Comparison of ENCODE assay signal across 9 cellular contexts in genomic region chr11:66607126-66607834, GRCh38. TPM values are rescaled to one million over a fixed set of nuclear protein-coding genes. Genes with fewer than 3 reads are reported as not detected.
DNase-seq lines count a peak whose midpoint lies in the region; TF ChIP-seq lines count a peak whose summit lies in the region.
"Had no signal": no experiment of that assay in that cellular context is flagged by ENCODE, and none has a peak within 500 bp of the region (broad histone marks: within the 10 kb centered on the region; RNA-seq: fewer than 3 reads in every experiment).

No MANE protein-coding gene starts in this region.

- no peak for TF ChIP-seq CTCF in brain microvascular endothelial cell (IDR thresholded peaks at IDR 0.05; ENCODE audit: low read depth, low read length, missing control alignments)

- in situ Hi-C loops in brain microvascular endothelial cell (cut with HindIII; ENCODE audit: low pct_ligation_motif_present, low sequenced_read_pairs): no loop called here

- peak; percentile 58 for DNase-seq in HT-29 (ENCODE audit: low spot score)
- peak; percentile 46 for DNase-seq in brain microvascular endothelial cell
- DNase-seq in superior temporal gyrus (ENCODE audit: extremely low spot score): peak; percentile 17
- DNase-seq in 8988T: no peak
- no peak for DNase-seq in retina
- no peak for DNase-seq in DMS153 (lab: John Stamatoyannopoulos, UW)
- DNase-seq in central memory CD4-positive, alpha-beta T cell: no peak
- DNase-seq: upper lobe of right lung had no signal

- peaks cover 10% of the 10 kb centered on the region for H3K36me3 ChIP-seq in brain microvascular endothelial cell (replicated peaks)

- no peak overlapping the region for H3K27ac ChIP-seq in brain microvascular endothelial cell
- H3K27ac ChIP-seq in layer of hippocampus (ENCODE audit: low read depth, low read length): peak overlapping the region; percentile 52
- H3K27ac ChIP-seq: upper lobe of right lung had no signal

- no peaks in the 10 kb centered on the region for H3K27me3 ChIP-seq in brain microvascular endothelial cell (replicated peaks)
- H3K27me3 ChIP-seq in layer of hippocampus (ENCODE audit: control insufficient read depth, insufficient read depth, low read length): no peaks in the 10 kb centered on the region
- H3K27me3 ChIP-seq: upper lobe of right lung had no signal

- H3K4me3 ChIP-seq in brain microvascular endothelial cell (ENCODE audit: low read depth, low read length): no peak overlapping the region
- H3K4me3 ChIP-seq: upper lobe of right lung had no signal

RNA-seq across cellular contexts. Expression of gene RBM14, which starts 9.2 kb away (rescaled TPM):
- 94.0 and 95.6 TPM in 2 replicates for total RNA-seq in HT-29 (2014; rRNA removed; shearing (Covaris generic))

RNA-seq across cellular contexts. Expression of gene CCS, which starts 14.3 kb away (rescaled TPM):
- total RNA-seq in HT-29 (2014; rRNA removed; shearing (Covaris generic)): 43.5 and 45.5 TPM in 2 replicates

RNA-seq across cellular contexts. Expression of gene CCDC87, which starts 14.4 kb away (rescaled TPM):
- total RNA-seq in HT-29 (2014; rRNA removed; shearing (Covaris generic)): 0.79 and 1.3 TPM in 2 replicates

RNA-seq across cellular contexts. Expression of gene RBM4, which starts 31.2 kb away (rescaled TPM):
- total RNA-seq in HT-29 (2014; rRNA removed; shearing (Covaris generic)): 93.9 and 102 TPM in 2 replicates

RNA-seq across cellular contexts. Expression of gene CTSF, which starts 38.9 kb away (rescaled TPM):
- total RNA-seq in HT-29 (2014; rRNA removed; shearing (Covaris generic)): not detected in 2 replicates

Comparison
In these comparisons a context has a peak if more than half of its experiments do, and no peak if none do; other contexts are left out.
1. DNase-seq: peak in HT-29 (single experiment), brain microvascular endothelial cell (single experiment) and superior temporal gyrus (single experiment); none in 8988T (single experiment), retina (single experiment), DMS153 (single experiment) and central memory CD4-positive, alpha-beta T cell (single experiment).